In genomic region chrX:35380808-35381700, GRCh38 we compare ENCODE assay signal across 8 cellular contexts.
A peak's percentile ranks its signal among the peaks of the same experiment; 100 is the strongest.
DNase-seq lines count a peak whose midpoint lies in the region; ATAC-seq and TF ChIP-seq lines count a peak whose summit lies in the region.

No MANE protein-coding gene starts in this region.

- H2AFZ ChIP-seq in fibroblast of lung (ENCODE audit: low read length) = no peak overlapping the region

- H3K79me2 ChIP-seq in fibroblast of lung (ENCODE audit: control insufficient read depth, insufficient read depth, low read length) = no peaks in the 10 kb centered on the region

- no peak overlapping the region for H3K27ac ChIP-seq in right atrium auricular region
- H3K27ac ChIP-seq in fibroblast of lung (ENCODE audit: insufficient read depth, low read length) = no peak overlapping the region
- H3K27ac ChIP-seq in transverse colon = no peak overlapping the region

- H3K36me3 ChIP-seq in right atrium auricular region (no peaks in the 10 kb centered on the region), fibroblast of lung (ENCODE audit: control insufficient read depth, insufficient read depth, low read length) (no peaks in the 10 kb centered on the region), transverse colon (no peaks in the 10 kb centered on the region)

- DNase-seq in right atrium auricular region (ENCODE audit: low spot score) (no peak), Right ventricle myocardium superior (no peak), NOMO-1 treated with dmso at 0.1 percent for 144 hours (lab: John Stamatoyannopoulos, UW; ENCODE audit: unreplicated experiment) (peak; percentile 4), fibroblast of lung (ENCODE audit: low read depth in 2 of 2) (peak; percentile 1 to 23), transverse colon (no peak), G401 (ENCODE audit: low spot score) (no peak), ureter (ENCODE audit: low spot score) (no peak)

- no peaks in the 10 kb centered on the region for H4K20me1 ChIP-seq in fibroblast of lung (ENCODE audit: control insufficient read depth, extremely low read depth, insufficient read depth, low read length)

- H3K9me3 ChIP-seq in right atrium auricular region = no peaks in the 10 kb centered on the region
- no peaks in the 10 kb centered on the region for H3K9me3 ChIP-seq in fibroblast of lung (ENCODE audit: control insufficient read depth, insufficient read depth, low read depth, low read length)
- no peaks in the 10 kb centered on the region for H3K9me3 ChIP-seq in transverse colon

- in situ Hi-C loops in transverse colon (cut with MboI; ENCODE audit: low pct_ligation_motif_present in 1 of 4, low pct_unique_long_range_greater_than_20kb in 1 of 4, low sequenced_read_pairs in 3 of 4) (no loop called here), G401 (cut with HindIII; ENCODE audit: low sequenced_read_pairs) (no loop called here)

- H3K4me1 ChIP-seq in right atrium auricular region = no peaks in the 10 kb centered on the region
- H3K4me1 ChIP-seq in fibroblast of lung (ENCODE audit: control insufficient read depth, extremely low read depth, insufficient read depth, low read length) = no peaks in the 10 kb centered on the region
- no peaks in the 10 kb centered on the region for H3K4me1 ChIP-seq in transverse colon

- H3K27me3 ChIP-seq in right atrium auricular region = no peaks in the 10 kb centered on the region
- no peaks in the 10 kb centered on the region for H3K27me3 ChIP-seq in fibroblast of lung (ENCODE audit: control insufficient read depth, insufficient read depth, low read length)
- H3K27me3 ChIP-seq in transverse colon = no peaks in the 10 kb centered on the region

- intact Hi-C loops in Right ventricle myocardium superior (cut with DNase I) = no loop called here
- intact Hi-C loops in transverse colon (cut with DNase I; ENCODE audit: low total_unique reads) = no loop called here

- no peak overlapping the region for H3K4me3 ChIP-seq in right atrium auricular region
- H3K4me3 ChIP-seq in fibroblast of lung (replicated peaks in 1 of 4; ENCODE audit: control extremely low read depth in 1 of 4, insufficient read depth in 1 of 4, low read depth in 3 of 4, low read length in 4 of 4) = no peak overlapping the region
- H3K4me3 ChIP-seq in transverse colon = no peak overlapping the region

- no peak for TF ChIP-seq POLR2A in transverse colon (IDR thresholded peaks at IDR 0.05)

- no peak for ATAC-seq in Right ventricle myocardium superior (ENCODE audit: poor library complexity)
- ATAC-seq in HG03025 (IDR thresholded peaks at IDR 0.05; ENCODE audit: low FRiP score, unreplicated experiment) = peak; percentile 76

- 69% methylated on average over 6 of the region's 6 CpGs; no CpG with 5 or more reads in 1 of the 2 donors for WGBS in transverse colon (ENCODE audit: low coverage in 1 of 2), 2 donors

- no peak overlapping the region for H3K9ac ChIP-seq in fibroblast of lung (ENCODE audit: insufficient read depth, low read length)

- TF ChIP-seq EP300 in transverse colon (IDR thresholded peaks at IDR 0.05; ENCODE audit: low read depth) = no peak

- peak; percentile 25 to 57 for TF ChIP-seq CTCF in right atrium auricular region (IDR thresholded peaks at IDR 0.05)
- TF ChIP-seq CTCF in fibroblast of lung (conservative IDR thresholded peaks at IDR 0.05 in 1 of 2, IDR thresholded peaks at IDR 0.05 in 1 of 2; ENCODE audit: low read depth in 1 of 2, low read length in 2 of 2) = peak; percentile 6 to 52
- TF ChIP-seq CTCF in transverse colon (IDR thresholded peaks at IDR 0.05) = peak; percentile 40 to 57 (median 46)

- no peak overlapping the region for H3K4me2 ChIP-seq in fibroblast of lung (ENCODE audit: extremely low read depth, insufficient read depth, low read length)

Comparison
In these comparisons a context has a peak if more than half of its experiments do, and no peak if none do; other contexts are left out.
1. DNase-seq: peak in NOMO-1 treated with dmso at 0.1 percent for 144 hours (single experiment) and fibroblast of lung (2 of 2); none in right atrium auricular region (single experiment), Right ventricle myocardium superior (single experiment), transverse colon (single experiment), G401 (single experiment) and ureter (single experiment).
2. Peak in every context shown above with its lines, with median percentiles within 50 percentile points of each other: CTCF ChIP-seq.